ENCODE assay signal across 8 cellular contexts in the genomic region with DNA sequence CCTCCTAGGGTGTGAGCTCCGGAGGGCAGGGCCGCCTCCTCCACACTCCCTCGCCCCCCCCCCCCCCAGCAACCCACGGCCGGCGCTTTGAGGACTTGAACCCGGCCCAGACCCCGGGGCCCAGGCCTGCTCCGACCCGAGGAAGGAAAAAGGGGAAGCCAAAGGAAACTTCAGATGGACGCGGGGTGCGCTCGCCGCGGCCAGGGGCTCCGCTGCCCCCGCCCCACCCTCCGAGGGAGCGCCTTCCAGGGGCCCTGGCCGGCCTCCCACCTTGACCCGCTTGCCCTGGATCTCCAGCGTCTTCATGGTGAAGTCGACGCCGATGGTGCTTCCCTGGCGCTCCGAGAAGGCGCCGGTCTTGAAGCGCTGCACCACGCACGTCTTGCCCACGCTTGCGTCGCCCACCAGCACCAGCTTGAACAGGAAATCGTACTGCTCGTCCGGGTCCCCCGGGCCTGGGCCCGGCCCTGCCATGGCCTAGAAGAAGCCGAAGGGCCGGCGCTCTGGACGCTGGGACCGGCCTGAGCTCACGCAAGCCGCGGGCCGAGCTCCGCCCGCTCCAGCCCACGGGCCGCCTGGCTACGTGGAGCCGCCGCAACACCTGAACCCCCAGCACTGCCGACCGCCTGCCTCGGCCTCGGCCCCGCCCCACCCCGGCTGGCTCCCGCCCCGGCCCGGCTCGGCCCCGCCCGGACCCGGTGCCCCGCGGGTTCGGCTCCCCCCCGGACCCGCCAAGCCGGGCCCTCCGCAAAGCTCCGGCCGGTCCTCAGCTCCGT. TPM values are rescaled to one million over a fixed set of nuclear protein-coding genes. Genes with fewer than 3 reads are reported as not detected.
A peak's percentile ranks its signal among the peaks of the same experiment; 100 is the strongest.
DNase-seq lines count a peak whose midpoint lies in the region; ATAC-seq lines count a peak whose summit lies in the region.

No MANE protein-coding gene starts in this region.

- H3K27me3 Mint-ChIP-seq in activated T-helper 2 cell treated with anti-CD3 and anti-CD28 coated beads, Interferon-gamma antibody, Interleukin-2, Interleukin-4, amounts not matched to agents 10 μg/mL and 5 μg/mL and 100 μg/mL, durations not matched to agents 14 hours and 24 hours and 36 hours (ENCODE audit: low read depth), result no peaks in the 10 kb centered on the region

- intact Hi-C loops in activated T-helper 2 cell treated with anti-CD3 and anti-CD28 coated beads, Interferon-gamma antibody, Interleukin-2, Interleukin-4, amounts not matched to agents 10 μg/mL and 5 μg/mL and 100 μg/mL, durations not matched to agents 14 hours and 24 hours and 36 hours (cut with micrococcal nuclease), result loop anchor here (2.0 to 5.0 kb wide), 4 partner anchors 62 to 321 kb away; a partner anchor contains a TSS
- intact Hi-C loops in posterior vena cava (cut with DNase I), result no loop called here

- H3K9me3 Mint-ChIP-seq in activated T-helper 2 cell treated with anti-CD3 and anti-CD28 coated beads, Interferon-gamma antibody, Interleukin-2, Interleukin-4, amounts not matched to agents 10 μg/mL and 5 μg/mL and 100 μg/mL, durations not matched to agents 14 hours and 24 hours and 36 hours, result no peaks in the 10 kb centered on the region

- H3K4me3 Mint-ChIP-seq in activated T-helper 2 cell treated with anti-CD3 and anti-CD28 coated beads, Interferon-gamma antibody, Interleukin-2, Interleukin-4, amounts not matched to agents 10 μg/mL and 5 μg/mL and 100 μg/mL, durations not matched to agents 14 hours and 24 hours and 36 hours (ENCODE audit: low read depth), result peak overlapping the region; percentile 94

- peaks cover 49% of the 10 kb centered on the region for H3K4me1 Mint-ChIP-seq in activated T-helper 2 cell treated with anti-CD3 and anti-CD28 coated beads, Interferon-gamma antibody, Interleukin-2, Interleukin-4, amounts not matched to agents 10 μg/mL and 5 μg/mL and 100 μg/mL, durations not matched to agents 14 hours and 24 hours and 36 hours (ENCODE audit: low read depth)

- DNase-seq in activated T-cell treated with anti-CD3 and anti-CD28 coated beads for 1 hour (ENCODE audit: low read depth), result peak; percentile 26
- no peak for DNase-seq in activated T-cell treated with anti-CD3 and anti-CD28 coated beads, Interleukin-2, amount 50 U/mL, for 48 hours
- DNase-seq in activated T-helper 2 cell treated with anti-CD3 and anti-CD28 coated beads, Interferon-gamma antibody, Interleukin-2, Interleukin-4, amounts not matched to agents 10 μg/mL and 5 μg/mL and 100 μg/mL, durations not matched to agents 14 hours and 24 hours and 36 hours (ENCODE audit: low spot score), result no peak
- DNase-seq in foreskin melanocyte, result peak; percentile 35
- peak; percentile 87 for DNase-seq in posterior vena cava (ENCODE audit: low spot score)
- no peak for DNase-seq in NCI-H1436 (lab: John Stamatoyannopoulos, UW)

- H3K36me3 ChIP-seq in KOPT-K1 (ENCODE audit: insufficient read depth, low read length), result peaks cover 7% of the 10 kb centered on the region; the same call in 1 of the 2 replicates

- peaks cover 46% of the 10 kb centered on the region for H3K36me3 Mint-ChIP-seq in activated T-helper 2 cell treated with anti-CD3 and anti-CD28 coated beads, Interferon-gamma antibody, Interleukin-2, Interleukin-4, amounts not matched to agents 10 μg/mL and 5 μg/mL and 100 μg/mL, durations not matched to agents 14 hours and 24 hours and 36 hours (ENCODE audit: low read depth)

- peak overlapping the region; percentile 97 for H3K27ac Mint-ChIP-seq in activated T-helper 2 cell treated with anti-CD3 and anti-CD28 coated beads, Interferon-gamma antibody, Interleukin-2, Interleukin-4, amounts not matched to agents 10 μg/mL and 5 μg/mL and 100 μg/mL, durations not matched to agents 14 hours and 24 hours and 36 hours

- H3K9me3 ChIP-seq in KOPT-K1 (ENCODE audit: insufficient read depth, low read length, poor library complexity, severe bottlenecking), result no peaks in the 10 kb centered on the region

- no peak for ATAC-seq in HG03457 (IDR thresholded peaks at IDR 0.05; ENCODE audit: unreplicated experiment)

- peak overlapping the region; percentile 85 for H3K27ac ChIP-seq in KOPT-K1 (ENCODE audit: low read depth, low read length, poor library complexity, severe bottlenecking)

RNA-seq across cellular contexts. Expression of a gene that starts 0.4 kb away (rescaled TPM):
- 30.7 and 32.1 TPM in 2 replicates for total RNA-seq in activated T-helper 2 cell treated with anti-CD3 and anti-CD28 coated beads, Interferon-gamma antibody, Interleukin-2, Interleukin-4, amounts not matched to agents 10 μg/mL and 5 μg/mL and 100 μg/mL, durations not matched to agents 14 hours and 24 hours and 36 hours
- total RNA-seq in posterior vena cava, result 10 to 100 TPM; 18.1 to 21.7 TPM

RNA-seq across cellular contexts. Expression of a gene that starts 39.7 kb away (rescaled TPM):
- 71.4 and 78.0 TPM in 2 replicates for total RNA-seq in activated T-helper 2 cell treated with anti-CD3 and anti-CD28 coated beads, Interferon-gamma antibody, Interleukin-2, Interleukin-4, amounts not matched to agents 10 μg/mL and 5 μg/mL and 100 μg/mL, durations not matched to agents 14 hours and 24 hours and 36 hours
- total RNA-seq in posterior vena cava, result 10 to 100 TPM; 21.1 to 23.7 TPM

Comparison
In these comparisons a context has a peak if more than half of its experiments do, and no peak if none do; other contexts are left out.
1. DNase-seq: peak in activated T-cell treated with anti-CD3 and anti-CD28 coated beads for 1 hour (single experiment), foreskin melanocyte (single experiment) and posterior vena cava (single experiment); none in activated T-cell treated with anti-CD3 and anti-CD28 coated beads, Interleukin-2, amount 50 U/mL, for 48 hours (0 of 2), activated T-helper 2 cell treated with anti-CD3 and anti-CD28 coated beads, Interferon-gamma antibody, Interleukin-2, Interleukin-4, amounts not matched to agents 10 μg/mL and 5 μg/mL and 100 μg/mL, durations not matched to agents 14 hours and 24 hours and 36 hours (single experiment) and NCI-H1436 (single experiment).